In the genomic region with DNA sequence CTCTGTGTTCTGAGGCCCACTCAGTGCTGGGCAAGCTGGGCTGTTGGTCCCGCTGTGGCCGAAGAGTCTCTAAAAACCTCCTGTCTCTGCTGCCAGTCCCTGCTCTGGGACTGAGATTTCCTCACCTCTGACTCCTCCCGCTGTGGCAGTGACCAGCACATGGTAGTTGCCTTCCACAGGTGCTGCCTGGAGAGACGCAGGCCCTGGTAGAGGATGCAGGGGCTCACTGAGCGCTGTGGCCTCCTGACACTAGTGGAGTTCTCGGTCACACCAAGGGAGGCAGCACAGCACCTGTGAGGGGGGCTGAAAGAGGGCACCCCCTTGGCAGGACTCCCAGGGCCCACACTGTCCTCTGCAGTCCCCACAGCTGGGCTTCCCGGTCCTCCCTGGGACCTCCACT, we compare ENCODE assay signal across 1 cellular context.
TF ChIP-seq lines count a peak whose summit lies in the region.

No MANE protein-coding gene starts in this region.

TF ChIP-seq in H1, 55 proteins besides CTCF, POLR2A, EP300 and RAD21:
- TF ChIP-seq RFX5 (IDR thresholded peaks at IDR 0.05; ENCODE audit: borderline replicate concordance, low read depth, low read length): no peak
- TF ChIP-seq BRCA1 (IDR thresholded peaks at IDR 0.05; ENCODE audit: low read depth, low read length): no peak
- TF ChIP-seq HDAC2 (IDR thresholded peaks at IDR 0.05; ENCODE audit: borderline replicate concordance in 1 of 2, low read depth in 2 of 2, low read length in 2 of 2): no peak
- no peak for TF ChIP-seq CHD1 (IDR thresholded peaks at IDR 0.05; ENCODE audit: low read depth, low read length)
